8 cellular contexts compared by ENCODE assay signal in genomic region chr9:114616684-114617520, GRCh38. TPM values are rescaled to one million over a fixed set of nuclear protein-coding genes. Genes with fewer than 3 reads are reported as not detected.
A peak's percentile ranks its signal among the peaks of the same experiment; 100 is the strongest.
DNase-seq lines count a peak whose midpoint lies in the region; ATAC-seq and TF ChIP-seq lines count a peak whose summit lies in the region.

No MANE protein-coding gene starts in this region.

- H3K27me3 ChIP-seq in CD4-positive, CD25-positive, alpha-beta regulatory T cell (ENCODE audit: control insufficient read depth, insufficient read depth, low read length) = no peaks in the 10 kb centered on the region
- no peaks in the 10 kb centered on the region for H3K27me3 ChIP-seq in left lung

- peak; percentile 21 for TF ChIP-seq POLR2A in GM19193 (IDR thresholded peaks at IDR 0.05; ENCODE audit: extremely low read depth, insufficient read depth, insufficient read length)

- no peak for DNase-seq in CD4-positive, CD25-positive, alpha-beta regulatory T cell
- DNase-seq in UCSD-AML1 (lab: John Stamatoyannopoulos, UW; ENCODE audit: unreplicated experiment) (peak; percentile 75), left lung (peak; percentile 86 to 92), NCI-H1048 (lab: John Stamatoyannopoulos, UW) (no peak), cerebellar cortex (ENCODE audit: low spot score) (no peak)
- no peak for DNase-seq in activated T-cell treated with anti-CD3 and anti-CD28 coated beads, Interleukin-2, amount 50 U/mL, for 48 hours

- H3K4me1 ChIP-seq in CD4-positive, CD25-positive, alpha-beta regulatory T cell (ENCODE audit: control insufficient read depth, insufficient read depth, low read length, poor library complexity, severe bottlenecking) = peaks cover 32% of the 10 kb centered on the region
- peaks cover 10 to 61% of the 10 kb centered on the region in 2 donors for H3K4me1 ChIP-seq in left lung

- intact Hi-C loops in left lung (cut with DNase I) = no loop called here

- peaks cover 27% of the 10 kb centered on the region for H3K36me3 Mint-ChIP-seq in CD4-positive, CD25-positive, alpha-beta regulatory T cell

- peak overlapping the region in 3 of 4 donors; percentile 11 to 74 (median 52) for H3K4me3 Mint-ChIP-seq in CD4-positive, CD25-positive, alpha-beta regulatory T cell

- H3K9me3 Mint-ChIP-seq in CD4-positive, CD25-positive, alpha-beta regulatory T cell = no peaks in the 10 kb centered on the region

- peak overlapping the region; percentile 90 to 98 (median 94) for H3K27ac Mint-ChIP-seq in CD4-positive, CD25-positive, alpha-beta regulatory T cell

- peaks cover 23 to 60% (median 42%) of the 10 kb centered on the region in 4 donors for H3K4me1 Mint-ChIP-seq in CD4-positive, CD25-positive, alpha-beta regulatory T cell

- TF ChIP-seq CTCF in left lung (IDR thresholded peaks at IDR 0.05) = no peak

- no peaks in the 10 kb centered on the region for H3K9me3 ChIP-seq in CD4-positive, CD25-positive, alpha-beta regulatory T cell (ENCODE audit: control insufficient read depth in 2 of 2, low read length in 2 of 2)
- H3K9me3 ChIP-seq in left lung = no peaks in the 10 kb centered on the region

- peaks cover 9% of the 10 kb centered on the region for H3K36me3 ChIP-seq in CD4-positive, CD25-positive, alpha-beta regulatory T cell (ENCODE audit: control insufficient read depth, insufficient read depth, low read length)
- no peaks in the 10 kb centered on the region for H3K36me3 ChIP-seq in left lung

- H3K27me3 Mint-ChIP-seq in CD4-positive, CD25-positive, alpha-beta regulatory T cell = no peaks in the 10 kb centered on the region

- peak in 1 of 2 donors; percentile 22 for ATAC-seq in CD4-positive, CD25-positive, alpha-beta regulatory T cell (ENCODE audit: low read depth in 2 of 2)
- ATAC-seq in HG03159 (IDR thresholded peaks at IDR 0.05; ENCODE audit: unreplicated experiment) (peak; percentile 59), left lung (peak; percentile 21)

- H3K27ac ChIP-seq in CD4-positive, CD25-positive, alpha-beta regulatory T cell (ENCODE audit: insufficient read depth, low read length, poor library complexity, severe bottlenecking) = peak overlapping the region; percentile 20
- peak overlapping the region; percentile 46 to 87 for H3K27ac ChIP-seq in left lung

- H3K4me3 ChIP-seq in CD4-positive, CD25-positive, alpha-beta regulatory T cell (ENCODE audit: low read depth, low read length) = no peak overlapping the region
- no peak overlapping the region for H3K4me3 ChIP-seq in left lung

RNA-seq across cellular contexts. Expression of gene TMEM268, which starts 5.8 kb away (rescaled TPM):
- 10.7 TPM for total RNA-seq in CD4-positive, CD25-positive, alpha-beta regulatory T cell
- polyA plus RNA-seq in CD4-positive, CD25-positive, alpha-beta regulatory T cell = 10 to 100 TPM in 1 of 4 donors, 1 to 10 TPM in 3; 6.5 to 10.1 (median 8.0) TPM
- 10 to 100 TPM; 12.9 to 17.4 TPM for total RNA-seq in left lung

RNA-seq across cellular contexts. Expression of gene ATP6V1G1, which starts 29.3 kb away (rescaled TPM):
- 111 TPM for total RNA-seq in CD4-positive, CD25-positive, alpha-beta regulatory T cell
- 100 to 1,000 TPM; 313 to 357 (median 335) TPM for polyA plus RNA-seq in CD4-positive, CD25-positive, alpha-beta regulatory T cell
- 10 to 100 TPM; 96.6 to 99.9 TPM for total RNA-seq in left lung

RNA-seq across cellular contexts. Expression of gene TEX53, which starts 40.7 kb away (rescaled TPM):
- not detected for total RNA-seq in CD4-positive, CD25-positive, alpha-beta regulatory T cell
- not detected for polyA plus RNA-seq in CD4-positive, CD25-positive, alpha-beta regulatory T cell
- not detected for total RNA-seq in left lung

Comparison
In these comparisons a context has a peak if more than half of its experiments do, and no peak if none do; other contexts are left out.
1. DNase-seq: peak in UCSD-AML1 (single experiment) and left lung (2 of 2); none in CD4-positive, CD25-positive, alpha-beta regulatory T cell (0 of 3), NCI-H1048 (single experiment), cerebellar cortex (single experiment) and activated T-cell treated with anti-CD3 and anti-CD28 coated beads, Interleukin-2, amount 50 U/mL, for 48 hours (0 of 2).